12 cellular contexts compared by ENCODE assay signal in the genomic region with DNA sequence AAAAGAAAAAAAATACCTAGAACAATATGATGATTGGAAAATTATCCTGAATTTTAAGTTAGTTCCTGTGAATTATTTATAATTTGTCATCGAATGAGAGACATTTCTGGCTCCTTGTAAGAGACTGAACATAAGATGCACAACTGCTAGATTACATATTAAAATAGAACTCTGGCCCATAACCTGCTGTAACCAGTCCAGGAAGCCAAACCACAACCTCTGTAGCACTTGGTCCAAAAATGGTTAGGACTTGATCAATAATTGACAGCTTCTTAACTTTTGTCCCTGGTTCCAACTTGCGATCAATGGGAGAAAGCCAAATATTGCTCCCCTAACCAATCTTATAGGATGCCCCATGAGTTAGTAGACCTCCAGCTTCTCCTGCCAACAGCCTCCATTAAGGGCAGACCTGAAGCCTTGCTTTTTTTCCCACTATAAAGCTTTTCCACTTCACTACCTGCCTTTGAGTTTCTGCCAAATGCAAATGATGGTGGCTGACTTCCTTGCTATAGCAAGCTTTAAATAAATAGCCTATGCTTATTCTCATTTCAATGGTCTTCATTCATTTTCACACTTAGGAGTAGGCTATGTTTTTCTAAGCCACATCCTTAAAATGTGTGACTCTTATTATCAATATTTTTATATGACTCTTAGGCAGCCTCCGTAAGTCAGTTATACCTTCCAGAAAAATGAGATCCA.
DNase-seq lines count a peak whose midpoint lies in the region; ATAC-seq and TF ChIP-seq lines count a peak whose summit lies in the region.
"Had no signal": no experiment of that assay in that cellular context is flagged by ENCODE, and none has a peak within 500 bp of the region (broad histone marks: within the 10 kb centered on the region; RNA-seq: fewer than 3 reads in every experiment).

No MANE protein-coding gene starts in this region.

- H3K27me3 Mint-ChIP-seq in GM23338 (ENCODE audit: insufficient read depth, low read depth, poor library complexity) (no peaks in the 10 kb centered on the region), T-cell (no peaks in the 10 kb centered on the region)
- H3K27me3 Mint-ChIP-seq: activated naive CD8-positive, alpha-beta T cell; CD4-positive, alpha-beta memory T cell had no signal

- no peaks in the 10 kb centered on the region for H3K9me2 ChIP-seq in GM23338 (ENCODE audit: insufficient read depth)

- H3K4me2 ChIP-seq in GM23338: no peak overlapping the region

- H3K27me3 ChIP-seq in GM23338 (ENCODE audit: insufficient read depth): no peaks in the 10 kb centered on the region

- TF ChIP-seq CTCF in GM23338 (conservative IDR thresholded peaks at IDR 0.05; ENCODE audit: low read depth in 2 of 2): no peak

- no peaks in the 10 kb centered on the region for H4K20me1 ChIP-seq in GM23338 (replicated peaks; ENCODE audit: insufficient read depth)

- H3K36me3 ChIP-seq in GM23338 (ENCODE audit: insufficient read depth): no peaks in the 10 kb centered on the region

- H2AFZ ChIP-seq in GM23338: peak overlapping the region; percentile 2; the same call in 1 of the 2 replicates

- ATAC-seq in GM19324 (IDR thresholded peaks at IDR 0.05; ENCODE audit: low FRiP score, unreplicated experiment): peak; percentile 80
- no peak for ATAC-seq in GM23338
- ATAC-seq in HG03175 (IDR thresholded peaks at IDR 0.05; ENCODE audit: unreplicated experiment): peak; percentile 75
- ATAC-seq in T-cell (replicated peaks in 1 of 4): no peak

- H3K36me3 Mint-ChIP-seq in GM23338 (ENCODE audit: low read depth) (no peaks in the 10 kb centered on the region), T-cell (no peaks in the 10 kb centered on the region)
- H3K36me3 Mint-ChIP-seq: activated naive CD8-positive, alpha-beta T cell; CD4-positive, alpha-beta memory T cell had no signal

- no peaks in the 10 kb centered on the region for H3K9me3 Mint-ChIP-seq in GM23338
- no peaks in the 10 kb centered on the region for H3K9me3 Mint-ChIP-seq in T-cell
- H3K9me3 Mint-ChIP-seq: CD4-positive, alpha-beta memory T cell had no signal

- CTCF ChIA-PET in T-cell (lab: Charles Lee): no interaction called here

- no peak overlapping the region for H3K27ac ChIP-seq in GM23338 (ENCODE audit: low read depth)

- H3K4me1 ChIP-seq in GM23338 (ENCODE audit: insufficient read depth): no peaks in the 10 kb centered on the region

- DNase-seq in GM23338 (ENCODE audit: low spot score) (no peak), renal cortical epithelial cell (ENCODE audit: low read depth) (peak; percentile 84), CD1c-positive myeloid dendritic cell (ENCODE audit: extremely low spot score) (no peak), NCI-H1694 (lab: John Stamatoyannopoulos, UW) (no peak), T-cell (no peak)
- DNase-seq: CD4-positive, alpha-beta memory T cell; KG1; NCI-H2107; T-helper 2 cell had no signal

- no peaks in the 10 kb centered on the region for H3F3A ChIP-seq in GM23338 (replicated peaks; ENCODE audit: low read depth)

- H3K4me3 Mint-ChIP-seq in GM23338 (no peak overlapping the region), T-cell (no peak overlapping the region)
- H3K4me3 Mint-ChIP-seq: activated naive CD8-positive, alpha-beta T cell; CD4-positive, alpha-beta memory T cell had no signal

- H3K27ac Mint-ChIP-seq in GM23338 (no peak overlapping the region), T-cell (no peak overlapping the region)
- H3K27ac Mint-ChIP-seq: activated naive CD8-positive, alpha-beta T cell; CD4-positive, alpha-beta memory T cell had no signal

- POLR2A ChIA-PET in T-cell (lab: Charles Lee): no interaction called here

- no peak overlapping the region for H3K4me3 ChIP-seq in GM23338

- H3K79me2 ChIP-seq in GM23338 (replicated peaks; ENCODE audit: insufficient read depth): no peaks in the 10 kb centered on the region

- H3K4me1 Mint-ChIP-seq in GM23338 (peaks cover 6% of the 10 kb centered on the region; the same call in 2 of the 3 replicates), T-cell (no peaks in the 10 kb centered on the region)
- H3K4me1 Mint-ChIP-seq: CD4-positive, alpha-beta memory T cell had no signal

TF ChIP-seq in GM23338, 12 proteins besides CTCF, POLR2A, EP300 and RAD21 (continues in another document):
- no peak for TF ChIP-seq STAT1 (IDR thresholded peaks at IDR 0.05; ENCODE audit: unreplicated experiment)
- TF ChIP-seq, protein P1, sequence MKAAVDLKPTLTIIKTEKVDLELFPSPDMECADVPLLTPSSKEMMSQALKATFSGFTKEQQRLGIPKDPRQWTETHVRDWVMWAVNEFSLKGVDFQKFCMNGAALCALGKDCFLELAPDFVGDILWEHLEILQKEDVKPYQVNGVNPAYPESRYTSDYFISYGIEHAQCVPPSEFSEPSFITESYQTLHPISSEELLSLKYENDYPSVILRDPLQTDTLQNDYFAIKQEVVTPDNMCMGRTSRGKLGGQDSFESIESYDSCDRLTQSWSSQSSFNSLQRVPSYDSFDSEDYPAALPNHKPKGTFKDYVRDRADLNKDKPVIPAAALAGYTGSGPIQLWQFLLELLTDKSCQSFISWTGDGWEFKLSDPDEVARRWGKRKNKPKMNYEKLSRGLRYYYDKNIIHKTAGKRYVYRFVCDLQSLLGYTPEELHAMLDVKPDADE (IDR thresholded peaks at IDR 0.05): no peak
- no peak for TF ChIP-seq CREB1 (CRISPR knock-in tag; IDR thresholded peaks at IDR 0.05; ENCODE audit: low read depth)
- TF ChIP-seq POLR2AphosphoS5 (IDR thresholded peaks at IDR 0.05; ENCODE audit: low read depth): no peak
- TF ChIP-seq, protein P2, sequence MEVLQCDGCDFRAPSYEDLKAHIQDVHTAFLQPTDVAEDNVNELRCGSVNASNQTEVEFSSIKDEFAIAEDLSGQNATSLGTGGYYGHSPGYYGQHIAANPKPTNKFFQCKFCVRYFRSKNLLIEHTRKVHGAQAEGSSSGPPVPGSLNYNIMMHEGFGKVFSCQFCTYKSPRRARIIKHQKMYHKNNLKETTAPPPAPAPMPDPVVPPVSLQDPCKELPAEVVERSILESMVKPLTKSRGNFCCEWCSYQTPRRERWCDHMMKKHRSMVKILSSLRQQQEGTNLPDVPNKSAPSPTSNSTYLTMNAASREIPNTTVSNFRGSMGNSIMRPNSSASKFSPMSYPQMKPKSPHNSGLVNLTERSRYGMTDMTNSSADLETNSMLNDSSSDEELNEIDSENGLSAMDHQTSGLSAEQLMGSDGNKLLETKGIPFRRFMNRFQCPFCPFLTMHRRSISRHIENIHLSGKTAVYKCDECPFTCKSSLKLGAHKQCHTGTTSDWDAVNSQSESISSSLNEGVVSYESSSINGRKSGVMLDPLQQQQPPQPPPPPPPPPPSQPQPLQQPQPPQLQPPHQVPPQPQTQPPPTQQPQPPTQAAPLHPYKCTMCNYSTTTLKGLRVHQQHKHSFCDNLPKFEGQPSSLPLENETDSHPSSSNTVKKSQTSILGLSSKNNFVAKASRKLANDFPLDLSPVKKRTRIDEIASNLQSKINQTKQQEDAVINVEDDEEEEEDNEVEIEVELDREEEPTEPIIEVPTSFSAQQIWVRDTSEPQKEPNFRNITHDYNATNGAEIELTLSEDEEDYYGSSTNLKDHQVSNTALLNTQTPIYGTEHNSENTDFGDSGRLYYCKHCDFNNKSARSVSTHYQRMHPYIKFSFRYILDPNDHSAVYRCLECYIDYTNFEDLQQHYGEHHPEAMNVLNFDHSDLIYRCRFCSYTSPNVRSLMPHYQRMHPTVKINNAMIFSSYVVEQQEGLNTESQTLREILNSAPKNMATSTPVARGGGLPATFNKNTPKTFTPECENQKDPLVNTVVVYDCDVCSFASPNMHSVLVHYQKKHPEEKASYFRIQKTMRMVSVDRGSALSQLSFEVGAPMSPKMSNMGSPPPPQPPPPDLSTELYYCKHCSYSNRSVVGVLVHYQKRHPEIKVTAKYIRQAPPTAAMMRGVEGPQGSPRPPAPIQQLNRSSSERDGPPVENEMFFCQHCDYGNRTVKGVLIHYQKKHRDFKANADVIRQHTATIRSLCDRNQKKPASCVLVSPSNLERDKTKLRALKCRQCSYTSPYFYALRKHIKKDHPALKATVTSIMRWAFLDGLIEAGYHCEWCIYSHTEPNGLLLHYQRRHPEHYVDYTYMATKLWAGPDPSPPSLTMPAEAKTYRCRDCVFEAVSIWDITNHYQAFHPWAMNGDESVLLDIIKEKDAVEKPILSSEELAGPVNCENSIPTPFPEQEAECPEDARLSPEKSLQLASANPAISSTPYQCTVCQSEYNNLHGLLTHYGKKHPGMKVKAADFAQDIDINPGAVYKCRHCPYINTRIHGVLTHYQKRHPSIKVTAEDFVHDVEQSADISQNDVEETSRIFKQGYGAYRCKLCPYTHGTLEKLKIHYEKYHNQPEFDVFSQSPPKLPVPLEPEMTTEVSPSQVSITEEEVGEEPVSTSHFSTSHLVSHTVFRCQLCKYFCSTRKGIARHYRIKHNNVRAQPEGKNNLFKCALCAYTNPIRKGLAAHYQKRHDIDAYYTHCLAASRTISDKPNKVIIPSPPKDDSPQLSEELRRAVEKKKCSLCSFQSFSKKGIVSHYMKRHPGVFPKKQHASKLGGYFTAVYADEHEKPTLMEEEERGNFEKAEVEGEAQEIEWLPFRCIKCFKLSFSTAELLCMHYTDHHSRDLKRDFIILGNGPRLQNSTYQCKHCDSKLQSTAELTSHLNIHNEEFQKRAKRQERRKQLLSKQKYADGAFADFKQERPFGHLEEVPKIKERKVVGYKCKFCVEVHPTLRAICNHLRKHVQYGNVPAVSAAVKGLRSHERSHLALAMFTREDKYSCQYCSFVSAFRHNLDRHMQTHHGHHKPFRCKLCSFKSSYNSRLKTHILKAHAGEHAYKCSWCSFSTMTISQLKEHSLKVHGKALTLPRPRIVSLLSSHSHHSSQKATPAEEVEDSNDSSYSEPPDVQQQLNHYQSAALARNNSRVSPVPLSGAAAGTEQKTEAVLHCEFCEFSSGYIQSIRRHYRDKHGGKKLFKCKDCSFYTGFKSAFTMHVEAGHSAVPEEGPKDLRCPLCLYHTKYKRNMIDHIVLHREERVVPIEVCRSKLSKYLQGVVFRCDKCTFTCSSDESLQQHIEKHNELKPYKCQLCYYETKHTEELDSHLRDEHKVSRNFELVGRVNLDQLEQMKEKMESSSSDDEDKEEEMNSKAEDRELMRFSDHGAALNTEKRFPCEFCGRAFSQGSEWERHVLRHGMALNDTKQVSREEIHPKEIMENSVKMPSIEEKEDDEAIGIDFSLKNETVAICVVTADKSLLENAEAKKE (CRISPR knock-in tag; IDR thresholded peaks at IDR 0.05): no peak
- no peak for TF ChIP-seq ZNF114 (CRISPR knock-in tag; IDR thresholded peaks at IDR 0.05)
- no peak for TF ChIP-seq EZH2phosphoT487 (IDR thresholded peaks at IDR 0.05; ENCODE audit: unreplicated experiment)
- no peak for TF ChIP-seq JUNB (IDR thresholded peaks at IDR 0.05; ENCODE audit: unreplicated experiment)
- no peak for TF ChIP-seq NANOG (IDR thresholded peaks at IDR 0.05; ENCODE audit: borderline replicate concordance)
- TF ChIP-seq ZNF331 (CRISPR knock-in tag; IDR thresholded peaks at IDR 0.05; ENCODE audit: low read depth): no peak
- TF ChIP-seq EZH2 (IDR thresholded peaks at IDR 0.05; ENCODE audit: low read depth, unreplicated experiment): no peak

Comparison
In these comparisons a context has a peak if more than half of its experiments do, and no peak if none do; other contexts are left out.
1. ATAC-seq: peak in GM19324 (single experiment) and HG03175 (single experiment); none in GM23338 (single experiment) and T-cell (0 of 4).